ENCODE assay signal across 1 cellular context in the genomic region with DNA sequence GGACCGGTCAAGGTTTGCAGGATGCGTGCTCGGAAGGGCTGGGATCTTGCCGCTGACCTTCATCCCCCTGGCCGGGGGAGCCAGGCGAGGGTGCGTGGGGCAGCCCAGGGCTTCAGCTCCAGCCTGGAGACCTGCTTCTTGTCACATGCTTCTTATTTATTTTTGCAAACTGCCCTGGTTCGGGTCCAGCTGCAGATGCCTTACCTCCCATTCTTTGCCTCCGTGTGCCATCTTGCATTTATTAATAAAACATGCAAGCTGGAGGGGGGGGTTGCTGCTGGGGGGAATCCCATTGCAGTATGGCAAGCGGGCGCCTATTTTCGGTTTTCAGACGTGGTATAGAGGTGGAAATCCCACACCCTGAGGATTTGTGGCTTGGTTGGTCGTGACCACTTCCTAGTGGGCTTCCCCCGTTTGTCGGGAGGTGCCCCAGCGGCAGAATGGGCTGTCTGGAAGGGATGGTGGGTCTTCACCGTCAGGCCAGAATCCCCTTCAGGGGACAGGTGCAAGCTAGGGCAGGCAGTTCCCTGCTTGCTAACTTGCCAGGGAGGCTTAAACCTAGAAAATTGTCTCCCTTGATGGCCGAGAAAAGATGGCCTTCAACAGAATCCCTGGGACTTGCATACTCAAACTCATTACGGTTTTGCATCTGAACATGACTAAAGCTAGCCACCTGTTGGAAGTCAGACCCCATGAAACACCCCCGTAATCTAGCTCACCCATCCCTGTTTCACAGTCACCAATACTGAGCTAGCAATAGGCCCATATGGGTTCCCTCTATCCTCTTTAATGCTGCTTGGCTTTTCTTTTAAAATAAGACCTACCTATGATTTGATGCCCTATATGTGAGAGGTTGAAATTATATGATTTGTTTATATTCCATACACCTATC.
TF ChIP-seq lines count a peak whose summit lies in the region.

No MANE protein-coding gene starts in this region.

TF ChIP-seq in HepG2, 621 proteins besides CTCF, POLR2A, EP300 and RAD21:
- TF ChIP-seq ZNF704 (CRISPR knock-in tag; IDR thresholded peaks at IDR 0.05; ENCODE audit: borderline replicate concordance) (no peak), ZNF552 (CRISPR knock-in tag; IDR thresholded peaks at IDR 0.05; ENCODE audit: borderline replicate concordance) (no peak), ZNF713 (CRISPR knock-in tag; IDR thresholded peaks at IDR 0.05) (no peak), GLI4 (CRISPR knock-in tag; IDR thresholded peaks at IDR 0.05; ENCODE audit: borderline replicate concordance) (no peak), CBX2 (IDR thresholded peaks at IDR 0.05; ENCODE audit: low read depth, low read length) (no peak), CBX2 (CRISPR knock-in tag; IDR thresholded peaks at IDR 0.05; ENCODE audit: low read depth) (no peak), HMGXB4 (CRISPR knock-in tag; IDR thresholded peaks at IDR 0.05; ENCODE audit: borderline replicate concordance in 1 of 2, low read depth in 1 of 2) (0 out of 4 replicates have a peak, but pooled peaks of 1 of the 2 experiments have one; percentile 13), ZNF570 (CRISPR knock-in tag; IDR thresholded peaks at IDR 0.05; ENCODE audit: borderline replicate concordance) (no peak), ELF3 (CRISPR knock-in tag; IDR thresholded peaks at IDR 0.05) (no peak), ZBTB39 (CRISPR knock-in tag; IDR thresholded peaks at IDR 0.05) (no peak), NRL (CRISPR knock-in tag; IDR thresholded peaks at IDR 0.05; ENCODE audit: borderline replicate concordance) (0 out of 2 replicates have a peak, but pooled peaks have one; percentile 35), MEF2D (CRISPR knock-in tag; IDR thresholded peaks at IDR 0.05) (no peak), KLF12 (CRISPR knock-in tag; IDR thresholded peaks at IDR 0.05; ENCODE audit: borderline replicate concordance) (no peak), BRF2 (CRISPR knock-in tag; IDR thresholded peaks at IDR 0.05) (no peak), SAFB2 (CRISPR knock-in tag; IDR thresholded peaks at IDR 0.05; ENCODE audit: borderline replicate concordance, low read depth) (0 out of 2 replicates have a peak, but pooled peaks have one; percentile 25)
- TF ChIP-seq, protein P1, sequence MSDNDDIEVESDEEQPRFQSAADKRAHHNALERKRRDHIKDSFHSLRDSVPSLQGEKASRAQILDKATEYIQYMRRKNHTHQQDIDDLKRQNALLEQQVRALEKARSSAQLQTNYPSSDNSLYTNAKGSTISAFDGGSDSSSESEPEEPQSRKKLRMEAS (IDR thresholded peaks at IDR 0.05), result 0 out of 2 replicates have a peak, but pooled peaks have one; percentile 19
- TF ChIP-seq, protein P2, sequence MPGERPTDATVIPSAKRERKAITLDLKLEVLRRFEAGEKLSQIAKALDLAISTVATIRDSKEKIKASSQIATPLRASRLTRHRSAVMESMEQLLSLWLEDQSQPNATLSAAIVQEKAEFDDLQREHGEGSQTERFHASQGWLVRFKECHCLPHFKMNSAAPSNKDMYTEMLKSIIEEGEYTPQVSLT (CRISPR knock-in tag; IDR thresholded peaks at IDR 0.05; ENCODE audit: borderline replicate concordance, low read depth), result no peak
- TF ChIP-seq, protein P3, sequence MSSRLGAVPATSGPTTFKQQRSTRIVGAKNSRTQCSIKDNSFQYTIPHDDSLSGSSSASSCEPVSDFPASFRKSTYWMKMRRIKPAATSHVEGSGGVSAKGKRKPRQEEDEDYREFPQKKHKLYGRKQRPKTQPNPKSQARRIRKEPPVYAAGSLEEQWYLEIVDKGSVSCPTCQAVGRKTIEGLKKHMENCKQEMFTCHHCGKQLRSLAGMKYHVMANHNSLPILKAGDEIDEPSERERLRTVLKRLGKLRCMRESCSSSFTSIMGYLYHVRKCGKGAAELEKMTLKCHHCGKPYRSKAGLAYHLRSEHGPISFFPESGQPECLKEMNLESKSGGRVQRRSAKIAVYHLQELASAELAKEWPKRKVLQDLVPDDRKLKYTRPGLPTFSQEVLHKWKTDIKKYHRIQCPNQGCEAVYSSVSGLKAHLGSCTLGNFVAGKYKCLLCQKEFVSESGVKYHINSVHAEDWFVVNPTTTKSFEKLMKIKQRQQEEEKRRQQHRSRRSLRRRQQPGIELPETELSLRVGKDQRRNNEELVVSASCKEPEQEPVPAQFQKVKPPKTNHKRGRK (CRISPR knock-in tag; IDR thresholded peaks at IDR 0.05), result 0 out of 2 replicates have a peak, but pooled peaks have one; percentile 40
